ENCODE assay signal across 21 cellular contexts in genomic region chr7:74360008-74360407, GRCh38.
DNase-seq lines count a peak whose midpoint lies in the region; ATAC-seq and TF ChIP-seq lines count a peak whose summit lies in the region.
"Had no signal": no experiment of that assay in that cellular context is flagged by ENCODE, and none has a peak within 500 bp of the region (broad histone marks: within the 10 kb centered on the region; RNA-seq: fewer than 3 reads in every experiment).

No MANE protein-coding gene starts in this region.

- H3K36me3 ChIP-seq in brain microvascular endothelial cell (replicated peaks) = peaks cover 53% of the 10 kb centered on the region
- H3K36me3 ChIP-seq: BE2C had no signal

- H3K27ac ChIP-seq in brain microvascular endothelial cell = no peak overlapping the region
- H3K27ac ChIP-seq: A549 had no signal

- no peak overlapping the region for H3K4me3 Mint-ChIP-seq in IgD-negative memory B cell
- H3K4me3 Mint-ChIP-seq: CD4-positive, alpha-beta memory T cell had no signal

- H3K4me1 Mint-ChIP-seq in IgD-negative memory B cell = no peaks in the 10 kb centered on the region
- H3K4me1 Mint-ChIP-seq: CD4-positive, alpha-beta memory T cell had no signal

- ATAC-seq in esophagus mucosa = peak; percentile 8
- no peak for ATAC-seq in GM19395 (IDR thresholded peaks at IDR 0.05; ENCODE audit: unreplicated experiment)
- ATAC-seq: A549, GM12878 had no signal

- no peak overlapping the region for H3K4me3 ChIP-seq in brain microvascular endothelial cell (ENCODE audit: low read depth, low read length)
- H3K4me3 ChIP-seq: A549, GM12878 had no signal

- peak overlapping the region in 2 of 3 donors; percentile 50 to 63 for H3K27ac Mint-ChIP-seq in IgD-negative memory B cell
- H3K27ac Mint-ChIP-seq: CD4-positive, alpha-beta memory T cell had no signal

- peaks cover 0 to 4% (median 0%) of the 10 kb centered on the region in 3 donors for H3K9me3 Mint-ChIP-seq in IgD-negative memory B cell

- no peak for TF ChIP-seq CTCF in brain microvascular endothelial cell (IDR thresholded peaks at IDR 0.05; ENCODE audit: low read depth, low read length, missing control alignments)

- no peaks in the 10 kb centered on the region for H3K27me3 ChIP-seq in brain microvascular endothelial cell (replicated peaks)
- H3K27me3 ChIP-seq: BE2C had no signal

- peak; percentile 20 for DNase-seq in D341Med (ENCODE audit: low spot score)
- no peak for DNase-seq in brain microvascular endothelial cell
- no peak for DNase-seq in 8988T
- DNase-seq: ACHN; AML-193; BE2C; C1 segment of cervical spinal cord; Calu3; CD4-positive, alpha-beta memory T cell; COR-L47; DMS79; EL; GDM1; GOT3; H7; HCEC 1CT had no signal

- H3K27me3 Mint-ChIP-seq in IgD-negative memory B cell = no peaks in the 10 kb centered on the region
- H3K27me3 Mint-ChIP-seq: CD4-positive, alpha-beta memory T cell had no signal

- in situ Hi-C loops in brain microvascular endothelial cell (cut with HindIII; ENCODE audit: low pct_ligation_motif_present, low sequenced_read_pairs) = no loop called here

- peaks cover 7% of the 10 kb centered on the region for H3K36me3 Mint-ChIP-seq in IgD-negative memory B cell
